In the genomic region with DNA sequence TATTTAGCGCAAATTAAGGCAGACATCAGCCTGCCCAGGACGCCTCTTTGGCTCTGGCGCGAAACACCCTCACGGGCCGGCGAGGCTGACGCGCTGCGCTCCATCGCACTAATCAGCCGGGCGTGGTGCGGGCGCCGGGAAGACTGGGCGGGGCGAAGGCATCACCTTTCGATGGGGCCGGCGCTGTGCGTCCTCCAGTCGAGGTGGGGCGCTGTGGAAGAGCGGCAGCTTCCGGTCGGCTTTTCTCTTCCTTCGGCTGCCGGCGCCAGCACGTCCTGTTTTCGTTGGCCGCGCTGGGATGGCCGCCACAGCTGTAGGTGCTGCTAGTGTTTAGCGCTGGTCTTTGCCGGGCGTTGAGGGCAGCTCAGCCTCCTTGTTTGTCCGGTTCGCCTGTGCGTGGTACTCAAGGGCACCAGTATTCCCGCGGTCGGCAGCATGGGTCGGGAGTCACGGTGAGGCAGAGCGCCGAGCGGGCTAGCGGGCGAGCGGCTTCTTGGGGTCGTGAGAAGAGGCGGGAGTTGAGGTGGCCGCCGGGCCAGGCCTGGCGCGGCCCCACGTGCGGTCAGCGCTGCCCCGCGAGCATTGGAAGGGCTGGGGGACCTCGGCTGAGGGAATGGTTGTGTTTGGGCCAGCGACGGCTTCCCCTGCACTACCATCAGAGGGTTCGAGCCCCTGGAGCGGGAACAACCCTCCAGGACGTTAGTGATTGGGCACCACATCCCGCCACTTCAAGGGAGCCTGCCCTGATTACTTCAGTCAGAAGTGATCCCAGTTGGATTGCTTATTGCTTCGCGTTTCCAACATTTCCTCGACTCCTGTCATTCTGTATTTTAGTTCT, we compare ENCODE assay signal across 1 cellular context.
A peak's percentile ranks its signal among the peaks of the same experiment; 100 is the strongest.
TF ChIP-seq lines count a peak whose summit lies in the region.

A gene with protein sequence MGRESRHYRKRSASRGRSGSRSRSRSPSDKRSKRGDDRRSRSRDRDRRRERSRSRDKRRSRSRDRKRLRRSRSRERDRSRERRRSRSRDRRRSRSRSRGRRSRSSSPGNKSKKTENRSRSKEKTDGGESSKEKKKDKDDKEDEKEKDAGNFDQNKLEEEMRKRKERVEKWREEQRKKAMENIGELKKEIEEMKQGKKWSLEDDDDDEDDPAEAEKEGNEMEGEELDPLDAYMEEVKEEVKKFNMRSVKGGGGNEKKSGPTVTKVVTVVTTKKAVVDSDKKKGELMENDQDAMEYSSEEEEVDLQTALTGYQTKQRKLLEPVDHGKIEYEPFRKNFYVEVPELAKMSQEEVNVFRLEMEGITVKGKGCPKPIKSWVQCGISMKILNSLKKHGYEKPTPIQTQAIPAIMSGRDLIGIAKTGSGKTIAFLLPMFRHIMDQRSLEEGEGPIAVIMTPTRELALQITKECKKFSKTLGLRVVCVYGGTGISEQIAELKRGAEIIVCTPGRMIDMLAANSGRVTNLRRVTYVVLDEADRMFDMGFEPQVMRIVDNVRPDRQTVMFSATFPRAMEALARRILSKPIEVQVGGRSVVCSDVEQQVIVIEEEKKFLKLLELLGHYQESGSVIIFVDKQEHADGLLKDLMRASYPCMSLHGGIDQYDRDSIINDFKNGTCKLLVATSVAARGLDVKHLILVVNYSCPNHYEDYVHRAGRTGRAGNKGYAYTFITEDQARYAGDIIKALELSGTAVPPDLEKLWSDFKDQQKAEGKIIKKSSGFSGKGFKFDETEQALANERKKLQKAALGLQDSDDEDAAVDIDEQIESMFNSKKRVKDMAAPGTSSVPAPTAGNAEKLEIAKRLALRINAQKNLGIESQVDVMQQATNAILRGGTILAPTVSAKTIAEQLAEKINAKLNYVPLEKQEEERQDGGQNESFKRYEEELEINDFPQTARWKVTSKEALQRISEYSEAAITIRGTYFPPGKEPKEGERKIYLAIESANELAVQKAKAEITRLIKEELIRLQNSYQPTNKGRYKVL (plus strand): TSS at position 276 of the 838 bp plus-strand sequence. CDS start 160 bp downstream, at position 436.

TF ChIP-seq in WTC11, 78 proteins besides CTCF, POLR2A, EP300 and RAD21 (continued from another document):
- TF ChIP-seq JUN (CRISPR knock-in tag; IDR thresholded peaks at IDR 0.05) (no peak), HMGA2 (CRISPR knock-in tag; IDR thresholded peaks at IDR 0.05) (no peak), ZMAT4 (CRISPR knock-in tag; IDR thresholded peaks at IDR 0.05) (no peak), ZSCAN18 (CRISPR knock-in tag; IDR thresholded peaks at IDR 0.05) (no peak), FOXP4 (CRISPR knock-in tag; IDR thresholded peaks at IDR 0.05) (peak; percentile 36), ZNF317 (CRISPR knock-in tag; IDR thresholded peaks at IDR 0.05; ENCODE audit: borderline replicate concordance, low read depth) (0 out of 2 replicates have a peak, but pooled peaks have one; percentile 49), ZNF281 (CRISPR knock-in tag; IDR thresholded peaks at IDR 0.05) (no peak), CREB1 (CRISPR knock-in tag; IDR thresholded peaks at IDR 0.05) (no peak), ERG (CRISPR knock-in tag; IDR thresholded peaks at IDR 0.05) (no peak), TCF7 (CRISPR knock-in tag; IDR thresholded peaks at IDR 0.05; ENCODE audit: low read depth) (no peak), ZBTB21 (CRISPR knock-in tag; IDR thresholded peaks at IDR 0.05; ENCODE audit: borderline replicate concordance) (peak; percentile 84; the same call in 1 of the 2 replicates), ETV6 (CRISPR knock-in tag; IDR thresholded peaks at IDR 0.05) (peak; percentile 94), GTF2I (CRISPR knock-in tag; conservative IDR thresholded peaks at IDR 0.05) (no peak)
- TF ChIP-seq, protein P1, sequence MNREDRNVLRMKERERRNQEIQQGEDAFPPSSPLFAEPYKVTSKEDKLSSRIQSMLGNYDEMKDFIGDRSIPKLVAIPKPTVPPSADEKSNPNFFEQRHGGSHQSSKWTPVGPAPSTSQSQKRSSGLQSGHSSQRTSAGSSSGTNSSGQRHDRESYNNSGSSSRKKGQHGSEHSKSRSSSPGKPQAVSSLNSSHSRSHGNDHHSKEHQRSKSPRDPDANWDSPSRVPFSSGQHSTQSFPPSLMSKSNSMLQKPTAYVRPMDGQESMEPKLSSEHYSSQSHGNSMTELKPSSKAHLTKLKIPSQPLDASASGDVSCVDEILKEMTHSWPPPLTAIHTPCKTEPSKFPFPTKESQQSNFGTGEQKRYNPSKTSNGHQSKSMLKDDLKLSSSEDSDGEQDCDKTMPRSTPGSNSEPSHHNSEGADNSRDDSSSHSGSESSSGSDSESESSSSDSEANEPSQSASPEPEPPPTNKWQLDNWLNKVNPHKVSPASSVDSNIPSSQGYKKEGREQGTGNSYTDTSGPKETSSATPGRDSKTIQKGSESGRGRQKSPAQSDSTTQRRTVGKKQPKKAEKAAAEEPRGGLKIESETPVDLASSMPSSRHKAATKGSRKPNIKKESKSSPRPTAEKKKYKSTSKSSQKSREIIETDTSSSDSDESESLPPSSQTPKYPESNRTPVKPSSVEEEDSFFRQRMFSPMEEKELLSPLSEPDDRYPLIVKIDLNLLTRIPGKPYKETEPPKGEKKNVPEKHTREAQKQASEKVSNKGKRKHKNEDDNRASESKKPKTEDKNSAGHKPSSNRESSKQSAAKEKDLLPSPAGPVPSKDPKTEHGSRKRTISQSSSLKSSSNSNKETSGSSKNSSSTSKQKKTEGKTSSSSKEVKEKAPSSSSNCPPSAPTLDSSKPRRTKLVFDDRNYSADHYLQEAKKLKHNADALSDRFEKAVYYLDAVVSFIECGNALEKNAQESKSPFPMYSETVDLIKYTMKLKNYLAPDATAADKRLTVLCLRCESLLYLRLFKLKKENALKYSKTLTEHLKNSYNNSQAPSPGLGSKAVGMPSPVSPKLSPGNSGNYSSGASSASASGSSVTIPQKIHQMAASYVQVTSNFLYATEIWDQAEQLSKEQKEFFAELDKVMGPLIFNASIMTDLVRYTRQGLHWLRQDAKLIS (CRISPR knock-in tag; IDR thresholded peaks at IDR 0.05; ENCODE audit: borderline replicate concordance) = peak; percentile 72; the same call in 1 of the 2 replicates
